In genomic region chr16:10558746-10559641, GRCh38 we compare ENCODE assay signal across 9 cellular contexts.
DNase-seq lines count a peak whose midpoint lies in the region.
"Had no signal": no experiment of that assay in that cellular context is flagged by ENCODE, and none has a peak within 500 bp of the region (broad histone marks: within the 10 kb centered on the region; RNA-seq: fewer than 3 reads in every experiment).

No MANE protein-coding gene starts in this region.

- H3K27me3 ChIP-seq in layer of hippocampus (ENCODE audit: control insufficient read depth, insufficient read depth, low read length) (no peaks in the 10 kb centered on the region), stomach smooth muscle (ENCODE audit: control insufficient read depth in 1 of 2, insufficient read depth in 2 of 2, low read length in 2 of 2) (no peaks in the 10 kb centered on the region)

- H3K4me3 ChIP-seq in stomach smooth muscle (ENCODE audit: low read length in 2 of 2), result peak overlapping the region in 1 of 2 donors; percentile 62

- H3K36me3 ChIP-seq in stomach smooth muscle (ENCODE audit: control insufficient read depth in 2 of 2, insufficient read depth in 2 of 2, low read length in 2 of 2), result no peaks in the 10 kb centered on the region

- H3K9ac ChIP-seq in stomach smooth muscle (ENCODE audit: low read length in 2 of 2), result peak overlapping the region; percentile 16 to 36

- peak overlapping the region; percentile 78 for H3K27ac ChIP-seq in caudate nucleus (ENCODE audit: low read depth, low read length)
- peak overlapping the region; percentile 58 for H3K27ac ChIP-seq in layer of hippocampus (ENCODE audit: low read depth, low read length)
- peak overlapping the region; percentile 67 for H3K27ac ChIP-seq in stomach smooth muscle (ENCODE audit: low read length)

- peaks cover 0 to 3% of the 10 kb centered on the region in 2 donors for H3K9me3 ChIP-seq in stomach smooth muscle (ENCODE audit: control insufficient read depth in 2 of 2, low read length in 2 of 2)

- peaks cover 26% of the 10 kb centered on the region for H3K4me1 ChIP-seq in stomach smooth muscle (ENCODE audit: control insufficient read depth, insufficient read depth, low read length)

- DNase-seq in HCEC 1CT (peak; percentile 40), caudate nucleus (lab: John Stamatoyannopoulos, UW) (peak in 34 of 61 donors; percentile 5 to 74 (median 24)), SW 1271 (lab: John Stamatoyannopoulos, UW) (no peak), iPS-NIHi7 (ENCODE audit: extremely low spot score) (no peak), NCI-H2171 (lab: John Stamatoyannopoulos, UW) (no peak), NCI-H2081 treated with DMSO at 0.1 percent for 48 hours (lab: John Stamatoyannopoulos, UW) (no peak)
- DNase-seq: immature natural killer cell had no signal

Comparison
In these comparisons a context has a peak if more than half of its experiments do, and no peak if none do; other contexts are left out.
1. DNase-seq: peak in HCEC 1CT (single experiment) and caudate nucleus (34 of 61); none in SW 1271 (0 of 2), iPS-NIHi7 (single experiment), NCI-H2171 (single experiment) and NCI-H2081 treated with DMSO at 0.1 percent for 48 hours (single experiment).
2. Peak in every context shown above with its lines, with median percentiles within 50 percentile points of each other: H3K27ac ChIP-seq.